In the genomic region with DNA sequence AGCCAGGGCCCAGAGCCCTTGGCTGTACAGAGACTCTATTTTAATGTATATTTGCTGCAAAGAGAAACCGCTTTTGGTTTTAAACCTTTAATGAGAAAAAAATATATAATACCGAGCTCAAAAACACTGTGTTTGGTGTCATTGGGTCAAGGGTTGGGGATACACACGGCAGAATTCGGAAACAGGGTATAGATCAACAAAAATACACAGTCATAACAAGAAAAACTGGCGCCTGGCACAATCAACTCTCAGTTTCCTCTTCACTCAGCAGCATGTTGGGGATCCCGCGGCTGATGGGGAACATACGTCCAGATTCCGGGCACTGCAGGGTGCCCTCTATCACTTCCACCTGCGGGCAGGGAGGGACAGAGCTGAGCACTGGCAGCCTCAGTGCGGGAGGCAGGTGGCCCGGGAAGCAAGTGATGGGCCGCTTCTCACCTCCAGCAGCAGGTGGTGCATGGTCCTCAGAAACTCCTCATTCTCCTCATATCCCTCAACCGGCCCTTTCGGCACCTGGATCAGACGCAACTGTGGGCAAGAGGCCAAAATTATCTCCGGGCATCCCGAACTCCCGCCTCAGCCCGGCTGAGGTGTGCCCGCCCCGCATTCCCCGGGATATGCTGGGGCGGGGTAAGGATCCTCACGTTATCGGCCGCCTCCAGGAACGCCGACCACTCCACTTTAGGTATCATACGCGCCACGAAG, we compare ENCODE assay signal across 8 cellular contexts. TPM values are rescaled to one million over a fixed set of nuclear protein-coding genes. Genes with fewer than 3 reads are reported as not detected.
DNase-seq lines count a peak whose midpoint lies in the region; ATAC-seq and TF ChIP-seq lines count a peak whose summit lies in the region.
"Not testable (repeated sequence)": the region's sequence is repeated elsewhere in the genome, so short reads cannot be mapped to it uniquely, and the experiment has no call there.

No MANE protein-coding gene starts in this region.

- not testable (repeated sequence) for H3K4me1 ChIP-seq in IMR-90 (ENCODE audit: control insufficient read depth, insufficient read depth, low read length)
- H3K4me1 ChIP-seq in OCI-LY7 (ENCODE audit: insufficient read depth, low read length, poor library complexity, severe bottlenecking) (peaks cover 29% of the 10 kb centered on the region), left lung (peaks cover 5 to 46% of the 10 kb centered on the region in 2 donors), skeletal muscle tissue (ENCODE audit: control insufficient read depth in 3 of 3, insufficient read depth in 3 of 3, low read length in 3 of 3) (peaks cover 36 to 58% (median 45%) of the 10 kb centered on the region in 3 donors)
- peaks cover 14% of the 10 kb centered on the region for H3K4me1 ChIP-seq in effector memory CD4-positive, alpha-beta T cell (ENCODE audit: control insufficient read depth, insufficient read depth, low read length, poor library complexity, severe bottlenecking)

- peak overlapping the region; percentile 98 for H2AK9ac ChIP-seq in IMR-90 (replicated peaks; ENCODE audit: low read depth, low read length, poor library complexity)

- in situ Hi-C loops in IMR-90 (cut with MboI; ENCODE audit: low sequenced_read_pairs): not testable (repeated sequence)

- H3K14ac ChIP-seq in IMR-90 (replicated peaks; ENCODE audit: low read depth, low read length): peak overlapping the region; percentile 60; the same call in 1 of the 2 replicates

- not testable (repeated sequence) for TF ChIP-seq POLR2A in IMR-90 (IDR thresholded peaks at IDR 0.05; ENCODE audit: low read depth, low read length)

- H3K9ac ChIP-seq in IMR-90 (ENCODE audit: low read depth, low read length) (peak overlapping the region; percentile 76), skeletal muscle tissue (ENCODE audit: low read depth in 1 of 3, low read length in 3 of 3) (peak overlapping the region; percentile 92 to 97 (median 96))

- intact Hi-C loops in IMR-90 (cut with micrococcal nuclease); left lung (cut with DNase I): not testable (repeated sequence)
- intact Hi-C loops in OCI-LY7 (cut with micrococcal nuclease; ENCODE audit: unreplicated experiment): loop anchor here (1.0 kb wide), 3 partner anchors 11 to 39 kb away; a partner anchor contains a TSS

- peaks cover 16% of the 10 kb centered on the region for H3K36me3 Mint-ChIP-seq in activated T-cell treated with anti-CD3 and anti-CD28 coated beads, Interleukin-2, amount 50 U/mL, for 4 hours (ENCODE audit: insufficient read depth)

- not testable (repeated sequence) for H3K9me3 Mint-ChIP-seq in activated T-cell treated with anti-CD3 and anti-CD28 coated beads, Interleukin-2, amount 50 U/mL, for 4 hours

- TF ChIP-seq RAD21 in IMR-90 (IDR thresholded peaks at IDR 0.05; ENCODE audit: low read length): 0 out of 2 replicates have a peak, but pooled peaks have one; percentile 9

- TF ChIP-seq CTCF in AG10803 (conservative IDR thresholded peaks at IDR 0.05; ENCODE audit: low read length); left lung (IDR thresholded peaks at IDR 0.05): not testable (repeated sequence)
- TF ChIP-seq CTCF in IMR-90 (conservative IDR thresholded peaks at IDR 0.05; ENCODE audit: low read depth, low read length) (0 out of 2 replicates have a peak, but pooled peaks have one; percentile 15), OCI-LY7 (conservative IDR thresholded peaks at IDR 0.05; ENCODE audit: low read length) (peak; percentile 60)

- peak overlapping the region; percentile 85 for H2AFZ ChIP-seq in IMR-90 (replicated peaks; ENCODE audit: low read length, poor library complexity)
- not testable (repeated sequence) for H2AFZ ChIP-seq in OCI-LY7 (ENCODE audit: low read length)

- H3K27me3 ChIP-seq in IMR-90 (ENCODE audit: control insufficient read depth, insufficient read depth, low read length); effector memory CD4-positive, alpha-beta T cell (replicated peaks; ENCODE audit: control insufficient read depth, insufficient read depth, low read length, poor library complexity, severe bottlenecking); left lung; skeletal muscle tissue (ENCODE audit: control insufficient read depth in 3 of 3, insufficient read depth in 3 of 3, low read length in 3 of 3): not testable (repeated sequence)

- not testable (repeated sequence) for H3K18ac ChIP-seq in IMR-90 (ENCODE audit: low read depth, low read length)

- H2AK5ac ChIP-seq in IMR-90 (ENCODE audit: low read depth, low read length): peak overlapping the region; percentile 76

- H4K91ac ChIP-seq in IMR-90 (ENCODE audit: insufficient read depth, low read depth, low read length): peak overlapping the region; percentile 48

- peak overlapping the region; percentile 41; the same call in 1 of the 2 replicates for H3K56ac ChIP-seq in IMR-90 (ENCODE audit: extremely low read depth, insufficient read depth, low read length)

- H3K27ac ChIP-seq in IMR-90 (ENCODE audit: insufficient read depth, low read length) (peak overlapping the region; percentile 70), OCI-LY7 (ENCODE audit: low read depth, low read length, poor library complexity, severe bottlenecking) (peak overlapping the region; percentile 88), left lung (peak overlapping the region; percentile 98 to 99), skeletal muscle tissue (ENCODE audit: low read depth, low read length) (peak overlapping the region; percentile 99)
- H3K27ac ChIP-seq in effector memory CD4-positive, alpha-beta T cell (ENCODE audit: insufficient read depth, low read length, poor library complexity, severe bottlenecking): peak overlapping the region; percentile 94

- H2BK120ac ChIP-seq in IMR-90 (ENCODE audit: low read depth, low read length): not testable (repeated sequence)

- WGBS in IMR-90 (ENCODE audit: extremely low coverage in 2 of 2, insufficient read length in 1 of 2), 2 experiments: 0% methylated on average over 16 of the region's 32 CpGs; no CpG with 5 or more reads in 1 of the 2 experiments

- H3K4me2 ChIP-seq in IMR-90 (ENCODE audit: low read depth, low read length) (peak overlapping the region; percentile 95), OCI-LY7 (ENCODE audit: low read length) (peak overlapping the region; percentile 77)

- H3K36me3 ChIP-seq in IMR-90 (ENCODE audit: control insufficient read depth, insufficient read depth, low read length) (peaks cover 22% of the 10 kb centered on the region), OCI-LY7 (ENCODE audit: insufficient read depth, low read length) (peaks cover 76% of the 10 kb centered on the region), left lung (peaks cover 0 to 52% of the 10 kb centered on the region in 2 donors), skeletal muscle tissue (ENCODE audit: control insufficient read depth in 3 of 3, insufficient read depth in 3 of 3, low read length in 3 of 3) (peaks cover 22 to 27% (median 27%) of the 10 kb centered on the region in 3 donors)
- peaks cover 13% of the 10 kb centered on the region for H3K36me3 ChIP-seq in effector memory CD4-positive, alpha-beta T cell (ENCODE audit: control insufficient read depth, insufficient read depth, low read length)

- H2BK5ac ChIP-seq in IMR-90 (ENCODE audit: low read depth, low read length, poor library complexity, severe bottlenecking): peak overlapping the region; percentile 41

- H3K79me1 ChIP-seq in IMR-90 (ENCODE audit: low read depth in 1 of 2, low read length in 2 of 2): peaks cover 7 to 41% of the 10 kb centered on the region in 2 experiments

- H3K4me3 Mint-ChIP-seq in activated T-cell treated with anti-CD3 and anti-CD28 coated beads, Interleukin-2, amount 50 U/mL, for 4 hours: peak overlapping the region; percentile 94

- not testable (repeated sequence) for DNase-seq in AG10803 (ENCODE audit: low read depth); IMR-90; activated T-cell treated with anti-CD3 and anti-CD28 coated beads, Interleukin-2, amount 50 U/mL, for 4 hours; left lung
- peak; percentile 59 for DNase-seq in OCI-LY7 (ENCODE audit: low spot score)
- DNase-seq in effector memory CD4-positive, alpha-beta T cell: peak; percentile 17 to 43 (median 39)

- H3K9me1 ChIP-seq in IMR-90 (ENCODE audit: insufficient read depth, low read length): peaks cover 11% of the 10 kb centered on the region

- not testable (repeated sequence) for H2BK20ac ChIP-seq in IMR-90 (ENCODE audit: low read depth, low read length)

- peak overlapping the region; percentile 19 for H4K5ac ChIP-seq in IMR-90 (ENCODE audit: low read depth, low read length)

- peak overlapping the region; percentile 37; the same call in 1 of the 2 replicates for H3K23ac ChIP-seq in IMR-90 (ENCODE audit: low read depth, low read length)

- not testable (repeated sequence) for H2BK15ac ChIP-seq in IMR-90 (ENCODE audit: low read depth, low read length)

- not testable (repeated sequence) for H3K9me3 ChIP-seq in IMR-90 (ENCODE audit: control insufficient read depth, insufficient read depth, low read length); OCI-LY7 (ENCODE audit: low read length); effector memory CD4-positive, alpha-beta T cell (ENCODE audit: control insufficient read depth, low read length); left lung; skeletal muscle tissue (ENCODE audit: control insufficient read depth in 3 of 3, low read length in 3 of 3)

- TSS peak; percentile 100 for BruUV-seq in IMR-90 (replicated peaks; lab: Mats Ljungman, UMichigan)
- TSS peak; percentile 100 for BruUV-seq in OCI-LY7 (replicated peaks; lab: Mats Ljungman, UMichigan)

- POLR2A ChIA-PET in IMR-90 (lab: Charles Lee; ENCODE audit: unreplicated experiment): interaction anchor here (1.0 kb wide), 1 partner anchor 15 kb away, joined by 3 read pairs; no protein-coding TSS in a partner anchor
- POLR2A ChIA-PET in OCI-LY7 (lab: Charles Lee): interaction anchor here (0.6 to 2.3 kb wide), 17 partner anchors 9 to 250 kb away, joined by 3 to 22 read pairs (median 5); a partner anchor contains a TSS

- not testable (repeated sequence) for H3K9me2 ChIP-seq in OCI-LY7 (ENCODE audit: insufficient read depth, low read length)

- not testable (repeated sequence) for H3K27me3 Mint-ChIP-seq in activated T-cell treated with anti-CD3 and anti-CD28 coated beads, Interleukin-2, amount 50 U/mL, for 4 hours (ENCODE audit: low read depth)

- dilution Hi-C loops in IMR-90 (cut with HindIII; ENCODE audit: low sequenced_read_pairs, unreplicated experiment): not testable (repeated sequence)

- H3K4ac ChIP-seq in IMR-90 (ENCODE audit: low read depth, low read length): peak overlapping the region; percentile 80

- H3K4me3 ChIP-seq in AG10803 (ENCODE audit: low read length) (peak overlapping the region; percentile 94), IMR-90 (ENCODE audit: insufficient read depth, low read depth, low read length) (peak overlapping the region; percentile 67), OCI-LY7 (ENCODE audit: low read depth, low read length, poor library complexity, severe bottlenecking) (peak overlapping the region; percentile 83), left lung (peak overlapping the region; percentile 71 to 85), skeletal muscle tissue (ENCODE audit: low read length in 3 of 3) (peak overlapping the region; percentile 87 to 95 (median 95))
- peak overlapping the region; percentile 79 for H3K4me3 ChIP-seq in effector memory CD4-positive, alpha-beta T cell (ENCODE audit: insufficient read depth, low read depth, low read length, poor library complexity, severe bottlenecking)

- peaks cover 17% of the 10 kb centered on the region; the same call in 1 of the 2 replicates for H3K79me2 ChIP-seq in OCI-LY7 (ENCODE audit: insufficient read depth, low read depth, low read length)

- not testable (repeated sequence) for H4K20me1 ChIP-seq in IMR-90 (ENCODE audit: insufficient read depth, low read length); OCI-LY7 (ENCODE audit: insufficient read depth, low read length)

- H4K8ac ChIP-seq in IMR-90 (ENCODE audit: low read depth in 2 of 2, low read length in 2 of 2): peak overlapping the region; percentile 82 to 91; a peak in 3 of 4 replicates

- CTCF ChIA-PET in IMR-90 (lab: Yijun Ruan, JAX): interaction anchor here (0.7 to 2.3 kb wide), 4 partner anchors 15 to 72 kb away, joined by 3 to 27 read pairs (median 10); no protein-coding TSS in a partner anchor
- CTCF ChIA-PET in OCI-LY7 (lab: Charles Lee; ENCODE audit: unreplicated experiment): interaction anchor here (0.7 to 2.1 kb wide), 10 partner anchors 9 to 132 kb away, joined by 3 to 33 read pairs (median 4); a partner anchor contains a TSS

- peaks cover 25% of the 10 kb centered on the region for H3K4me1 Mint-ChIP-seq in activated T-cell treated with anti-CD3 and anti-CD28 coated beads, Interleukin-2, amount 50 U/mL, for 4 hours (ENCODE audit: low read depth)

- peak; percentile 1 for ATAC-seq in GM19324 (IDR thresholded peaks at IDR 0.05; ENCODE audit: low FRiP score, unreplicated experiment)
- ATAC-seq in IMR-90 (ENCODE audit: low read depth); left lung: not testable (repeated sequence)
- ATAC-seq in activated T-cell treated with anti-CD3 and anti-CD28 coated beads, Interleukin-2, amount 50 U/mL, for 4 hours: peak; percentile 3

RNA-seq across cellular contexts. Expression of a gene that starts 0.6 kb away (rescaled TPM):
- 202 and 206 TPM in 2 replicates for total RNA-seq in IMR-90 (2012; rRNA removed)
- polyA plus RNA-seq in IMR-90 (2012; rRNA removed): 173 and 206 TPM in 2 replicates
- 669 and 1,019 TPM in 2 replicates for polyA plus RNA-seq in IMR-90 (2012; cell fraction: cytosol; rRNA removed)
- polyA plus RNA-seq in IMR-90 (2012; cell fraction: nucleus; rRNA removed; ENCODE audit: low replicate concordance): 158 and 162 TPM in 2 replicates
- 322 and 414 TPM in 2 replicates for total RNA-seq in OCI-LY7 (2014; rRNA removed; shearing (Covaris generic))
- total RNA-seq in OCI-LY7 (2022): 198 and 205 TPM in 2 replicates
- 100 to 1,000 TPM; 432 to 461 (median 438) TPM for total RNA-seq in activated T-cell treated with anti-CD3 and anti-CD28 coated beads, Interleukin-2, amount 50 U/mL, for 4 hours
- total RNA-seq in left lung: 100 to 1,000 TPM; 178 to 196 TPM
- 247 TPM for total RNA-seq in skeletal muscle tissue

RNA-seq across cellular contexts. Expression of a gene that starts 1.1 kb away (rescaled TPM):
- total RNA-seq in IMR-90 (2012; rRNA removed) (120 and 160 TPM in 2 replicates), OCI-LY7 (2022) (168 and 217 TPM in 2 replicates), left lung (100 to 1,000 TPM; 165 to 208 TPM), skeletal muscle tissue (144 TPM)
- 292 and 332 TPM in 2 replicates for polyA plus RNA-seq in IMR-90 (2012; rRNA removed)
- 766 and 775 TPM in 2 replicates for polyA plus RNA-seq in IMR-90 (2012; cell fraction: cytosol; rRNA removed)
- 159 and 265 TPM in 2 replicates for polyA plus RNA-seq in IMR-90 (2012; cell fraction: nucleus; rRNA removed; ENCODE audit: low replicate concordance)
- total RNA-seq in OCI-LY7 (2014; rRNA removed; shearing (Covaris generic)): 177 and 200 TPM in 2 replicates
- 10 to 100 TPM; 78.3 to 96.8 (median 81.0) TPM for total RNA-seq in activated T-cell treated with anti-CD3 and anti-CD28 coated beads, Interleukin-2, amount 50 U/mL, for 4 hours

RNA-seq across cellular contexts. Expression of a gene that starts 11.4 kb away (rescaled TPM):
- total RNA-seq in IMR-90 (2012; rRNA removed): 10.2 and 10.3 TPM in 2 replicates
- 15.0 and 15.8 TPM in 2 replicates for polyA plus RNA-seq in IMR-90 (2012; rRNA removed)
- polyA plus RNA-seq in IMR-90 (2012; cell fraction: cytosol; rRNA removed): 18.8 and 20.4 TPM in 2 replicates
- 16.3 and 44.0 TPM in 2 replicates for polyA plus RNA-seq in IMR-90 (2012; cell fraction: nucleus; rRNA removed; ENCODE audit: low replicate concordance)
- total RNA-seq in OCI-LY7 (2014; rRNA removed; shearing (Covaris generic)): 28.6 and 42.3 TPM in 2 replicates
- 44.9 and 57.8 TPM in 2 replicates for total RNA-seq in OCI-LY7 (2022)
- 10 to 100 TPM; 81.5 to 93.4 (median 89.3) TPM for total RNA-seq in activated T-cell treated with anti-CD3 and anti-CD28 coated beads, Interleukin-2, amount 50 U/mL, for 4 hours
- 10 to 100 TPM; 42.8 to 60.1 TPM for total RNA-seq in left lung
- total RNA-seq in skeletal muscle tissue: 35.0 TPM

RNA-seq across cellular contexts. Expression of a gene that starts 16.6 kb away (rescaled TPM):
- not detected in 2 replicates for total RNA-seq in IMR-90 (2012; rRNA removed)
- polyA plus RNA-seq in IMR-90 (2012; rRNA removed): not detected in 2 replicates
- 0.40 TPM in 1 of 2 replicates, not detected in the other for polyA plus RNA-seq in IMR-90 (2012; cell fraction: cytosol; rRNA removed)
- 0.34 TPM in 1 of 2 replicates, not detected in the other for polyA plus RNA-seq in IMR-90 (2012; cell fraction: nucleus; rRNA removed; ENCODE audit: low replicate concordance)
- 0.38 and 3.2 TPM in 2 replicates for total RNA-seq in OCI-LY7 (2014; rRNA removed; shearing (Covaris generic))
- total RNA-seq in OCI-LY7 (2022): 1.4 TPM in 1 of 2 replicates, not detected in the other
- total RNA-seq in activated T-cell treated with anti-CD3 and anti-CD28 coated beads, Interleukin-2, amount 50 U/mL, for 4 hours: not detected
- not detected for total RNA-seq in left lung
- not detected for total RNA-seq in skeletal muscle tissue

RNA-seq across cellular contexts. Expression of a gene that starts 23.2 kb away (rescaled TPM):
- 1.3 and 1.7 TPM in 2 replicates for total RNA-seq in IMR-90 (2012; rRNA removed)
- 2.5 and 3.1 TPM in 2 replicates for polyA plus RNA-seq in IMR-90 (2012; rRNA removed)
- 2.6 and 2.9 TPM in 2 replicates for polyA plus RNA-seq in IMR-90 (2012; cell fraction: cytosol; rRNA removed)
- polyA plus RNA-seq in IMR-90 (2012; cell fraction: nucleus; rRNA removed; ENCODE audit: low replicate concordance): 2.4 and 3.8 TPM in 2 replicates
- total RNA-seq in OCI-LY7 (2014; rRNA removed; shearing (Covaris generic)): 40.7 and 44.1 TPM in 2 replicates
- total RNA-seq in OCI-LY7 (2022): 61.5 and 67.2 TPM in 2 replicates
- 10 to 100 TPM; 87.4 to 97.9 (median 96.2) TPM for total RNA-seq in activated T-cell treated with anti-CD3 and anti-CD28 coated beads, Interleukin-2, amount 50 U/mL, for 4 hours
- total RNA-seq in left lung: 10 to 100 TPM; 12.1 to 35.7 TPM
- 2.6 TPM for total RNA-seq in skeletal muscle tissue
